ENCODE assay signal across 8 cellular contexts in the genomic region with DNA sequence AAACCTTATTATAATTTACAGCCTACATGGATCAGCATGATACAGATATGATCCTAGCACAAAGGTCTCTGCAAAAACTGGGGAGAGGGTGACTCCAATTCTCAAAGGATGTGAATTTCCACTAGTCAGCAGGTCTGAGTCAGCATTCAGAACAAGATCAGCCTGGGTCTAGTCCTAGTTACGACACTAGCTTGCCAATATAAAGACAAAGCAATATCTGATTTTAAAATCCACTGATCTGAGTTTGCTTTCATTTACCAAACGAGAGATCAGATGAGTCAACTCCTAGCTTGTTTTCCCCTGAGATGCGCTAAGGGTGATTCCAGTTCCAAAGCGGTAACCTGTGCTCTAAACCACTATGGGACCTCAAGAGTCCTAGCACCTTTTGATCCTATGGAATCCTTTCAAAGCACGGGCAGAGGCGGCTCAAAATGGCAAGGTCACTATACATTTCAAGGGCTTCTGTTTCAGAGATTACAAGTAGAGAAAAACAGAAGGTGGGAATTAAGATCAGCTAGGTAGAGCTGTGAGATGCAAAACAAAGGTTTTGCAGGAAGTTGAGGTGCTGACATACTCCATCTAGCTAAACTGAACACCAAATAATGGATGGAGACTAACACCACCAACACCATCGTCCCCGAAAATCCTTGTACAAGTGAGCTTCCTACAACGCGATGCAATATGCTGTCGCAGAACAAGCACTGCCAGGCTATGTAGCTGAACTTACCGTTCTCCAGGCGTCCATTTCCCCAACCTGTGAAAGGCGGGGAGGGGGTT. TPM values are rescaled to one million over a fixed set of nuclear protein-coding genes. Genes with fewer than 3 reads are reported as not detected.
DNase-seq lines count a peak whose midpoint lies in the region; ATAC-seq, FAIRE-seq and TF ChIP-seq lines count a peak whose summit lies in the region.

No MANE protein-coding gene starts in this region.

- H3K4me1 Mint-ChIP-seq in activated T-cell treated with anti-CD3 and anti-CD28 coated beads, Interleukin-2, amount 50 U/mL, for 72 hours (ENCODE audit: low read depth), result peaks cover 30% of the 10 kb centered on the region

- DNase-seq in BE2C, result no peak
- peak; percentile 29 for DNase-seq in HT-29 (ENCODE audit: low spot score)
- no peak for DNase-seq in activated T-cell treated with anti-CD3 and anti-CD28 coated beads, Interleukin-2, amount 50 U/mL, for 72 hours
- DNase-seq in iPS DF 6.9 (ENCODE audit: low read depth, low spot score), result no peak
- DNase-seq in small intestine, result peak; percentile 91
- no peak for DNase-seq in posterior cingulate gyrus
- no peak for DNase-seq in NCI-H510A treated with DMSO at 0.1 percent for 48 hours (lab: John Stamatoyannopoulos, UW)

- intact Hi-C loops in posterior cingulate gyrus (cut with DNase I), result no loop called here

- H3K36me3 ChIP-seq in BE2C (peaks cover 12% of the 10 kb centered on the region), iPS DF 6.9 (ENCODE audit: control insufficient read depth, insufficient read depth, low read length) (no peaks in the 10 kb centered on the region; the same call in 1 of the 2 replicates), small intestine (ENCODE audit: control insufficient read depth in 2 of 2, insufficient read depth in 2 of 2, low read length in 2 of 2) (peaks cover 0 to 3% of the 10 kb centered on the region in 2 donors)

- H3K27me3 Mint-ChIP-seq in activated T-cell treated with anti-CD3 and anti-CD28 coated beads, Interleukin-2, amount 50 U/mL, for 72 hours (ENCODE audit: low read depth), result no peaks in the 10 kb centered on the region

- no peaks in the 10 kb centered on the region for H3K9me3 ChIP-seq in BE2C
- H3K9me3 ChIP-seq in iPS DF 6.9 (ENCODE audit: control insufficient read depth, insufficient read depth, low read length), result no peaks in the 10 kb centered on the region
- H3K9me3 ChIP-seq in small intestine (ENCODE audit: control insufficient read depth, low read depth), result no peaks in the 10 kb centered on the region

- H3K27ac ChIP-seq in iPS DF 6.9 (ENCODE audit: low read length) (no peak overlapping the region), small intestine (ENCODE audit: low read depth in 1 of 2, low read length in 1 of 2) (peak overlapping the region; percentile 80 to 81)

- peaks cover 0 to 11% of the 10 kb centered on the region in 2 donors for H3K36me3 Mint-ChIP-seq in activated T-cell treated with anti-CD3 and anti-CD28 coated beads, Interleukin-2, amount 50 U/mL, for 72 hours (ENCODE audit: insufficient read depth in 2 of 2)

- H3K27me3 ChIP-seq in BE2C, result no peaks in the 10 kb centered on the region
- no peaks in the 10 kb centered on the region for H3K27me3 ChIP-seq in iPS DF 6.9 (ENCODE audit: control insufficient read depth, insufficient read depth, low read length)
- no peaks in the 10 kb centered on the region for H3K27me3 ChIP-seq in small intestine (ENCODE audit: control insufficient read depth in 2 of 2, insufficient read depth in 2 of 2, low read length in 2 of 2)

- H3K4me3 Mint-ChIP-seq in activated T-cell treated with anti-CD3 and anti-CD28 coated beads, Interleukin-2, amount 50 U/mL, for 72 hours, result peak overlapping the region; percentile 86 to 92

- peak; percentile 4 for ATAC-seq in GM18870 (IDR thresholded peaks at IDR 0.05; ENCODE audit: unreplicated experiment)
- peak; percentile 3 to 27 for ATAC-seq in activated T-cell treated with anti-CD3 and anti-CD28 coated beads, Interleukin-2, amount 50 U/mL, for 72 hours (replicated peaks in 1 of 2)

- H3K4me1 ChIP-seq in BE2C (no peaks in the 10 kb centered on the region; the same call in none of the 2 replicates), iPS DF 6.9 (ENCODE audit: control insufficient read depth, insufficient read depth, low read length) (peaks cover 3% of the 10 kb centered on the region; the same call in 1 of the 2 replicates), small intestine (ENCODE audit: control insufficient read depth in 2 of 2, insufficient read depth in 1 of 2, low read depth in 1 of 2, low read length in 1 of 2) (peaks cover 0 to 8% of the 10 kb centered on the region in 2 donors)

- no peaks in the 10 kb centered on the region for H3K9me3 Mint-ChIP-seq in activated T-cell treated with anti-CD3 and anti-CD28 coated beads, Interleukin-2, amount 50 U/mL, for 72 hours

- no peak for FAIRE-seq in small intestine (lab: Jason Lieb, UNC)

- H3K4me3 ChIP-seq in BE2C (ENCODE audit: low read depth, low read length) (peak overlapping the region; percentile 93), iPS DF 6.9 (ENCODE audit: low read length) (peak overlapping the region; percentile 78), small intestine (ENCODE audit: low read depth in 1 of 2, low read length in 2 of 2) (peak overlapping the region; percentile 77 to 92)

- peak overlapping the region; percentile 88 for H3K27ac Mint-ChIP-seq in activated T-cell treated with anti-CD3 and anti-CD28 coated beads, Interleukin-2, amount 50 U/mL, for 72 hours

- no peak for TF ChIP-seq CTCF in BE2C (IDR thresholded peaks at IDR 0.05; ENCODE audit: low read depth, low read length)

- WGBS in iPS DF 6.9 (ENCODE audit: insufficient coverage, insufficient read length), result no CpG with 5 or more reads among the region's 14 CpGs
- 2 to 6% (median 3%) methylated on average over 14 of the region's 14 CpGs for WGBS in small intestine, 3 donors

RNA-seq across cellular contexts. Expression of gene SLC25A51, which starts 0.9 kb away (rescaled TPM):
- 6.5 TPM for polyA plus RNA-seq in BE2C (2012; ENCODE audit: insufficient read depth, insufficient read length, low read depth)
- total RNA-seq in HT-29 (2014; rRNA removed; shearing (Covaris generic)), result 8.5 and 9.9 TPM in 2 replicates
- total RNA-seq in activated T-cell treated with anti-CD3 and anti-CD28 coated beads, Interleukin-2, amount 50 U/mL, for 72 hours, result 10 to 100 TPM; 30.3 to 32.4 TPM
- polyA plus RNA-seq in small intestine, result 10 to 100 TPM in 2 of 3 donors, 1 to 10 TPM in 1; 9.2 to 13.4 (median 13.0) TPM

Comparison
In these comparisons a context has a peak if more than half of its experiments do, and no peak if none do; other contexts are left out.
1. DNase-seq: peak in HT-29 (single experiment) and small intestine (single experiment); none in BE2C (single experiment), activated T-cell treated with anti-CD3 and anti-CD28 coated beads, Interleukin-2, amount 50 U/mL, for 72 hours (0 of 2), iPS DF 6.9 (single experiment), posterior cingulate gyrus (0 of 10) and NCI-H510A treated with DMSO at 0.1 percent for 48 hours (single experiment).
2. Peak in every context shown above with its lines, with median percentiles within 50 percentile points of each other: H3K4me3 ChIP-seq.